Comparison of ENCODE assay signal across 10 cellular contexts in the genomic region with DNA sequence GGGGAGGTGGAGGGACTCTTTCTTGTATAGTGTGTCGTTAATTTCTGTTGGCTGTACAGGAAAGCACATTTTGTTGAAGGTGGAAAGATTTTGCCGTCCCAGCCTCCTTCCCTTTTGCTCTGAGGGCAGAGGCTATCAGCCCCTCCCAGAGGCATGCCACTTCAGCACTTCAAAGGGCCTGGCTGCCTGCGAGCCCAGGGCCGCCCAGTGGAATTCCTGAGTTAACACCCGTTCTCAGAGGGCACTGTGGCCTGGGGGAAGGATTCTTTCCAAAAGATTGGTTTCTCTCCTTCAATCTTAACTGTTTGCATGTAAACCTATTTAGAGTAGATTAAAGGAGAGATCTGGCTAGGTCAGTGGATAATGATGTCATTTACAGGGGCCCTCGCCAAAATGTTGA.
DNase-seq lines count a peak whose midpoint lies in the region; ATAC-seq and TF ChIP-seq lines count a peak whose summit lies in the region.
"Had no signal": no experiment of that assay in that cellular context is flagged by ENCODE, and none has a peak within 500 bp of the region (broad histone marks: within the 10 kb centered on the region; RNA-seq: fewer than 3 reads in every experiment).

No MANE protein-coding gene starts in this region.

- in situ Hi-C loops in transverse colon (cut with MboI; ENCODE audit: low pct_ligation_motif_present in 1 of 4, low pct_unique_long_range_greater_than_20kb in 1 of 4, low sequenced_read_pairs in 3 of 4) = no loop called here

- WGBS in gastroesophageal sphincter (ENCODE audit: low coverage in 1 of 2), 2 donors = 8 to 16% methylated on average over 2 to 3 of the region's 6 CpGs
- 32% methylated on average over 3 to 6 of the region's 6 CpGs for WGBS in transverse colon (ENCODE audit: low coverage in 1 of 2), 2 donors

- H3K4me1 ChIP-seq in gastroesophageal sphincter (peaks cover 6 to 100% (median 52%) of the 10 kb centered on the region in 3 donors), muscle layer of duodenum (ENCODE audit: control insufficient read depth in 1 of 2, insufficient read depth in 2 of 2, low read length in 2 of 2) (peaks cover 28 to 67% of the 10 kb centered on the region in 2 donors), transverse colon (peaks cover 31 to 66% (median 54%) of the 10 kb centered on the region in 4 donors)

- H3K27ac ChIP-seq in RWPE1 (peak overlapping the region; percentile 62), gastroesophageal sphincter (peak overlapping the region; percentile 62 to 89 (median 84)), muscle layer of duodenum (ENCODE audit: low read length) (peak overlapping the region; percentile 27), transverse colon (peak overlapping the region; percentile 66 to 75 (median 70))
- H3K27ac ChIP-seq: WERI-Rb-1 had no signal

- TF ChIP-seq EP300 in gastroesophageal sphincter (IDR thresholded peaks at IDR 0.05) (no peak), transverse colon (IDR thresholded peaks at IDR 0.05; ENCODE audit: low read depth) (no peak)

- CTCF ChIA-PET in RWPE1 (lab: Yijun Ruan, JAX) = no interaction called here

- peak; percentile 28 for ATAC-seq in gastroesophageal sphincter
- ATAC-seq: mucosa of descending colon had no signal

- TF ChIP-seq POLR2A in gastroesophageal sphincter (IDR thresholded peaks at IDR 0.05) (no peak), transverse colon (IDR thresholded peaks at IDR 0.05) (no peak)

- H3K36me3 ChIP-seq in gastroesophageal sphincter (peaks cover 0 to 45% of the 10 kb centered on the region in 2 donors), muscle layer of duodenum (ENCODE audit: control insufficient read depth in 1 of 2, insufficient read depth in 2 of 2, low read length in 2 of 2) (peaks cover 28 to 31% of the 10 kb centered on the region in 2 donors), transverse colon (peaks cover 0 to 22% (median 0%) of the 10 kb centered on the region in 4 donors)

- no peak overlapping the region for H3K4me3 ChIP-seq in gastroesophageal sphincter
- peak overlapping the region in 1 of 2 donors; percentile 10 for H3K4me3 ChIP-seq in muscle layer of duodenum (ENCODE audit: low read depth in 1 of 2, low read length in 2 of 2)
- no peak overlapping the region for H3K4me3 ChIP-seq in transverse colon
- H3K4me3 ChIP-seq: mucosa of descending colon had no signal

- DNase-seq in RWPE1 (ENCODE audit: low spot score) = no peak
- DNase-seq in transverse colon = no peak
- DNase-seq in 8988T = no peak
- DNase-seq in cerebellar nuclear complex (lab: John Stamatoyannopoulos, UW) = no peak
- no peak for DNase-seq in effector CD4-positive, alpha-beta T cell
- DNase-seq: mucosa of descending colon, NCI-H1417 treated with DMSO at 0.1 percent for 48 hours, WERI-Rb-1 had no signal

- H3K27me3 ChIP-seq in gastroesophageal sphincter (no peaks in the 10 kb centered on the region), muscle layer of duodenum (ENCODE audit: low read depth, low read length) (no peaks in the 10 kb centered on the region), transverse colon (no peaks in the 10 kb centered on the region)

- no peaks in the 10 kb centered on the region for H3K9me3 ChIP-seq in gastroesophageal sphincter
- no peaks in the 10 kb centered on the region for H3K9me3 ChIP-seq in muscle layer of duodenum (ENCODE audit: control insufficient read depth in 1 of 2, low read length in 2 of 2)
- H3K9me3 ChIP-seq in transverse colon = no peaks in the 10 kb centered on the region
- H3K9me3 ChIP-seq: mucosa of descending colon had no signal

- TF ChIP-seq CTCF in RWPE1 (conservative IDR thresholded peaks at IDR 0.05; ENCODE audit: low read depth) (no peak), gastroesophageal sphincter (IDR thresholded peaks at IDR 0.05) (peak in 1 of 4 experiments; percentile 15), transverse colon (IDR thresholded peaks at IDR 0.05) (peak in 1 of 5 experiments; percentile 12)

- POLR2A ChIA-PET in RWPE1 (lab: Yijun Ruan, JAX; ENCODE audit: low non-redundant PET) = no interaction called here

- intact Hi-C loops in transverse colon (cut with DNase I; ENCODE audit: low total_unique reads) = loop anchor here (10.0 kb wide), 1 partner anchor 54 kb away; no protein-coding TSS in a partner anchor

Comparison
In these comparisons a context has a peak if more than half of its experiments do, and no peak if none do; other contexts are left out.
1. H3K27ac ChIP-seq: peak in every context shown above with its lines; median percentile 84 in gastroesophageal sphincter; 70 in transverse colon; 62 in RWPE1; 27 in muscle layer of duodenum.